ENCODE assay signal across 7 cellular contexts in genomic region chr6:142112451-142113061, GRCh38. TPM values are rescaled to one million over a fixed set of nuclear protein-coding genes. Genes with fewer than 3 reads are reported as not detected.
DNase-seq lines count a peak whose midpoint lies in the region; ATAC-seq, FAIRE-seq and TF ChIP-seq lines count a peak whose summit lies in the region.

No MANE protein-coding gene starts in this region.

- TF ChIP-seq POLR2A in GM12892 (IDR thresholded peaks at IDR 0.05; ENCODE audit: low read depth, low read length) (no peak), esophagus muscularis mucosa (IDR thresholded peaks at IDR 0.05; ENCODE audit: low read depth) (no peak)

- no peak overlapping the region for H3K9ac ChIP-seq in NT2/D1 (ENCODE audit: insufficient read length, low read depth)

- intact Hi-C loops in esophagus muscularis mucosa (cut with DNase I), result loop anchor here (10.0 kb wide), 2 partner anchors 128 to 438 kb away; no protein-coding TSS in a partner anchor

- no peak overlapping the region for H3K27ac ChIP-seq in esophagus muscularis mucosa (replicated peaks in 1 of 4)

- H3K36me3 Mint-ChIP-seq in natural killer cell treated with Interleukin-12 subunit alpha and Interleukin-12 subunit beta and Interleukin-15 and Interleukin-18, amount 100 ng/mL, for 72 hours, result no peaks in the 10 kb centered on the region

- peaks cover 3 to 15% of the 10 kb centered on the region in 2 donors for H3K27me3 Mint-ChIP-seq in natural killer cell treated with Interleukin-12 subunit alpha and Interleukin-12 subunit beta and Interleukin-15 and Interleukin-18, amount 100 ng/mL, for 72 hours

- H3K27me3 ChIP-seq in NT2/D1 (ENCODE audit: insufficient read depth, insufficient read length) (no peaks in the 10 kb centered on the region), esophagus muscularis mucosa (no peaks in the 10 kb centered on the region)

- no peak overlapping the region for H3K27ac Mint-ChIP-seq in natural killer cell treated with Interleukin-12 subunit alpha and Interleukin-12 subunit beta and Interleukin-15 and Interleukin-18, amount 100 ng/mL, for 72 hours

- peak; percentile 46 to 69 (median 64) for TF ChIP-seq CTCF in esophagus muscularis mucosa (IDR thresholded peaks at IDR 0.05)

- no peak overlapping the region for H3K4me3 Mint-ChIP-seq in natural killer cell treated with Interleukin-12 subunit alpha and Interleukin-12 subunit beta and Interleukin-15 and Interleukin-18, amount 100 ng/mL, for 72 hours

- FAIRE-seq in GM12892 (lab: Jason Lieb, UNC), result peak; percentile 89

- no peak for TF ChIP-seq EP300 in esophagus muscularis mucosa (IDR thresholded peaks at IDR 0.05)

- H3K4me1 Mint-ChIP-seq in natural killer cell treated with Interleukin-12 subunit alpha and Interleukin-12 subunit beta and Interleukin-15 and Interleukin-18, amount 100 ng/mL, for 72 hours (ENCODE audit: low read depth in 2 of 2), result no peaks in the 10 kb centered on the region

- no peaks in the 10 kb centered on the region for H3K36me3 ChIP-seq in NT2/D1 (ENCODE audit: insufficient read depth, insufficient read length, low read length)
- no peaks in the 10 kb centered on the region for H3K36me3 ChIP-seq in esophagus muscularis mucosa

- DNase-seq in GM12892 (ENCODE audit: insufficient read length), result no peak
- DNase-seq in HS-5 (ENCODE audit: low read depth), result peak; percentile 42
- peak; percentile 50 for DNase-seq in NT2/D1 (ENCODE audit: low read depth, low spot score)
- DNase-seq in activated CD8-positive, alpha-beta memory T cell treated with anti-CD3 and anti-CD28 coated beads, Interleukin-2, amount 50 U/mL, for 48 hours, result peak; percentile 83
- no peak for DNase-seq in esophagus muscularis mucosa (ENCODE audit: extremely low spot score)
- DNase-seq in natural killer cell treated with Interleukin-12 subunit alpha and Interleukin-12 subunit beta and Interleukin-15 and Interleukin-18, amount 100 ng/mL, for 72 hours (ENCODE audit: low spot score), result peak; percentile 62
- peak; percentile 82 for DNase-seq in stimulated activated naive CD8-positive, alpha-beta T cell treated with anti-CD3 and anti-CD28 coated beads, Interleukin-15, Interleukin-2, amounts not matched to agents 100 U/mL and 50 U/mL, for 24 hours

- H3K4me1 ChIP-seq in NT2/D1 (ENCODE audit: insufficient read depth, insufficient read length), result no peaks in the 10 kb centered on the region
- no peaks in the 10 kb centered on the region for H3K4me1 ChIP-seq in esophagus muscularis mucosa

- WGBS in esophagus muscularis mucosa, result 0% methylated on average over 4 of the region's 4 CpGs

- H3K9me3 Mint-ChIP-seq in natural killer cell treated with Interleukin-12 subunit alpha and Interleukin-12 subunit beta and Interleukin-15 and Interleukin-18, amount 100 ng/mL, for 72 hours, result no peaks in the 10 kb centered on the region

- H3K9me3 ChIP-seq in NT2/D1 (ENCODE audit: insufficient read depth, low read length) (no peaks in the 10 kb centered on the region), esophagus muscularis mucosa (no peaks in the 10 kb centered on the region)

- ATAC-seq in natural killer cell treated with Interleukin-12 subunit alpha and Interleukin-12 subunit beta and Interleukin-15 and Interleukin-18, amount 100 ng/mL, for 72 hours, result no peak
- no peak for ATAC-seq in stimulated activated naive CD8-positive, alpha-beta T cell treated with anti-CD3 and anti-CD28 coated beads, Interleukin-15, Interleukin-2, amounts not matched to agents 100 U/mL and 50 U/mL, for 24 hours

- H3K4me3 ChIP-seq in NT2/D1 (ENCODE audit: insufficient read length, low read depth), result no peak overlapping the region
- no peak overlapping the region for H3K4me3 ChIP-seq in esophagus muscularis mucosa

RNA-seq across cellular contexts. Expression of gene GJE1, which starts 20.2 kb away (rescaled TPM):
- polyA plus RNA-seq in GM12892 (2012; ENCODE audit: missing spikeins), result not detected
- total RNA-seq in esophagus muscularis mucosa, result not detected
- not detected for total RNA-seq in natural killer cell treated with Interleukin-12 subunit alpha and Interleukin-12 subunit beta and Interleukin-15 and Interleukin-18, amount 100 ng/mL, for 72 hours

RNA-seq across cellular contexts. Expression of gene NMBR, which starts 34.4 kb away (rescaled TPM):
- not detected for polyA plus RNA-seq in GM12892 (2012; ENCODE audit: missing spikeins)
- total RNA-seq in esophagus muscularis mucosa, result not detected
- not detected for total RNA-seq in natural killer cell treated with Interleukin-12 subunit alpha and Interleukin-12 subunit beta and Interleukin-15 and Interleukin-18, amount 100 ng/mL, for 72 hours

RNA-seq across cellular contexts. Expression of gene VTA1, which starts 34.5 kb away (rescaled TPM):
- polyA plus RNA-seq in GM12892 (2012; ENCODE audit: missing spikeins), result 54.1 TPM
- total RNA-seq in esophagus muscularis mucosa, result 10 to 100 TPM; 25.7 to 37.9 (median 28.2) TPM
- 10 to 100 TPM; 32.6 to 48.0 TPM for total RNA-seq in natural killer cell treated with Interleukin-12 subunit alpha and Interleukin-12 subunit beta and Interleukin-15 and Interleukin-18, amount 100 ng/mL, for 72 hours

Comparison
In these comparisons a context has a peak if more than half of its experiments do, and no peak if none do; other contexts are left out.
1. DNase-seq: peak in HS-5 (single experiment), NT2/D1 (single experiment), activated CD8-positive, alpha-beta memory T cell treated with anti-CD3 and anti-CD28 coated beads, Interleukin-2, amount 50 U/mL, for 48 hours (single experiment), natural killer cell treated with Interleukin-12 subunit alpha and Interleukin-12 subunit beta and Interleukin-15 and Interleukin-18, amount 100 ng/mL, for 72 hours (single experiment) and stimulated activated naive CD8-positive, alpha-beta T cell treated with anti-CD3 and anti-CD28 coated beads, Interleukin-15, Interleukin-2, amounts not matched to agents 100 U/mL and 50 U/mL, for 24 hours (single experiment); none in GM12892 (single experiment) and esophagus muscularis mucosa (single experiment).